In the genomic region with DNA sequence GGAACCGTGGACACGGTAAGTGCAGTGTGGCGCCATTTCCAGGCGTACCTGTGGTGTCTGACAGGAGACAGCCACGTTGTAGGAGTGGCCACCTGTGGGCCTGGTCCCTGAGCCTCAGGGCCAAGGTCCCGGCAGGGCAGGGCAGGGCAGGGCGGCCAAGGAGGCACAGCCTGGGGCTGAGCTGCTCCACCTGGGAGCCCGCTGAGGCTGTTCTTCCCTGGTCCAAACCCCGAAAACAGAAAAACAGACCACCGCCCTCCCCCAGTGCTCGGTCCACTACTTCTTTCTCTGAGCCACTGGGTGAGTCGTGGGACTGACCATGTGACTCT, we compare ENCODE assay signal across 19 cellular contexts. TPM values are rescaled to one million over a fixed set of nuclear protein-coding genes. Genes with fewer than 3 reads are reported as not detected.
DNase-seq lines count a peak whose midpoint lies in the region; ATAC-seq, FAIRE-seq and TF ChIP-seq lines count a peak whose summit lies in the region.
"Had no signal": no experiment of that assay in that cellular context is flagged by ENCODE, and none has a peak within 500 bp of the region (broad histone marks: within the 10 kb centered on the region; RNA-seq: fewer than 3 reads in every experiment).

No MANE protein-coding gene starts in this region.

- 0 out of 2 replicates have a peak, but pooled peaks have one; percentile 10 for TF ChIP-seq POLR2A in GM12891 (IDR thresholded peaks at IDR 0.05; ENCODE audit: low read depth, low read length)

- CTCF ChIA-PET in RWPE1 (lab: Yijun Ruan, JAX), result interaction anchor here (0.7 kb wide), 1 partner anchor 43 kb away, joined by 3 read pairs; no protein-coding TSS in a partner anchor

- DNase-seq in GM12891 (ENCODE audit: insufficient read length, low spot score) (no peak), RWPE1 (ENCODE audit: low spot score) (no peak), mucosa of descending colon (no peak), islet precursor cell (no peak)
- DNase-seq: 8988T, Calu3, DMS79 treated with DMSO at 0.1 percent for 48 hours, GF-D8, GOT3, H7, HFFc6 had no signal

- H3K4me1 ChIP-seq in mucosa of descending colon (ENCODE audit: low read depth), result no peaks in the 10 kb centered on the region

- POLR2A ChIA-PET in RWPE1 (lab: Yijun Ruan, JAX; ENCODE audit: low non-redundant PET), result no interaction called here

- H3K36me3 ChIP-seq in mucosa of descending colon (ENCODE audit: low read depth), result peaks cover 12% of the 10 kb centered on the region

- ATAC-seq in mucosa of descending colon, result peak; percentile 17
- ATAC-seq in HG02798 (IDR thresholded peaks at IDR 0.05; ENCODE audit: poor library complexity, unreplicated experiment), result no peak
- no peak for ATAC-seq in GM21390 (IDR thresholded peaks at IDR 0.05; ENCODE audit: unreplicated experiment)
- ATAC-seq: CD8-positive, alpha-beta T cell; GM12878; HCT116 had no signal

- TF ChIP-seq CTCF in RWPE1 (conservative IDR thresholded peaks at IDR 0.05; ENCODE audit: low read depth) (no peak), mucosa of descending colon (IDR thresholded peaks at IDR 0.05) (no peak)

- no peak overlapping the region for H3K4me3 ChIP-seq in mucosa of descending colon
- H3K4me3 ChIP-seq: BLaER1 treated with 17β-estradiol and CSF1 and Interleukin-3, amounts not matched to agents 10 nM and 100 nM; GM12878 had no signal

- intact Hi-C loops in mucosa of descending colon (cut with DNase I, micrococcal nuclease), result no loop called here

- H3K9me3 ChIP-seq in mucosa of descending colon, result no peaks in the 10 kb centered on the region
- H3K9me3 ChIP-seq: BLaER1 treated with 17β-estradiol and CSF1 and Interleukin-3, amounts not matched to agents 10 nM and 100 nM had no signal

- FAIRE-seq in GM12891 (lab: Jason Lieb, UNC), result no peak
- FAIRE-seq: GM12878, GM19239, HTR-8/SVneo had no signal

- peak overlapping the region; percentile 2; the same call in 1 of the 2 replicates for H3K27ac ChIP-seq in RWPE1
- H3K27ac ChIP-seq: BLaER1 treated with 17β-estradiol and CSF1 and Interleukin-3, amounts not matched to agents 10 nM and 100 nM had no signal

TF ChIP-seq in GM12891, 5 proteins besides CTCF, POLR2A, EP300 and RAD21:
- TF ChIP-seq TAF1 (IDR thresholded peaks at IDR 0.05; ENCODE audit: low read depth, low read length) (no peak), PAX5 (IDR thresholded peaks at IDR 0.05; ENCODE audit: insufficient read depth, low read length, severe bottlenecking) (no peak), POU2F2 (IDR thresholded peaks at IDR 0.05; ENCODE audit: low read depth, low read length) (no peak), POLR2AphosphoS5 (IDR thresholded peaks at IDR 0.05; ENCODE audit: low read depth, low read length) (no peak), SPI1 (IDR thresholded peaks at IDR 0.05; ENCODE audit: low read depth, low read length) (no peak)

RNA-seq across cellular contexts. Expression of gene PMPCA, which starts 8.6 kb away (rescaled TPM):
- 111 TPM for polyA plus RNA-seq in GM12891 (2012; ENCODE audit: low read depth, missing spikeins)
- 10 to 100 TPM; 42.1 to 50.7 (median 45.1) TPM for total RNA-seq in mucosa of descending colon

RNA-seq across cellular contexts. Expression of gene ENTR1, which starts 8.6 kb away (rescaled TPM):
- 33.7 TPM for polyA plus RNA-seq in GM12891 (2012; ENCODE audit: low read depth, missing spikeins)
- 10 to 100 TPM; 27.8 to 47.6 (median 33.2) TPM for total RNA-seq in mucosa of descending colon

RNA-seq across cellular contexts. Expression of gene SNAPC4, which starts 19.1 kb away (rescaled TPM):
- 9.8 TPM for polyA plus RNA-seq in GM12891 (2012; ENCODE audit: low read depth, missing spikeins)
- total RNA-seq in mucosa of descending colon, result 1 to 10 TPM; 7.4 to 7.6 (median 7.6) TPM

RNA-seq across cellular contexts. Expression of gene INPP5E, which starts 20.6 kb away (rescaled TPM):
- 6.6 TPM for polyA plus RNA-seq in GM12891 (2012; ENCODE audit: low read depth, missing spikeins)
- 10 to 100 TPM in 1 of 3 donors, 1 to 10 TPM in 2; 9.5 to 14.4 (median 9.6) TPM for total RNA-seq in mucosa of descending colon

RNA-seq across cellular contexts. Expression of gene CARD9, which starts 45.6 kb away (rescaled TPM):
- polyA plus RNA-seq in GM12891 (2012; ENCODE audit: low read depth, missing spikeins), result 0.33 TPM
- 1 to 10 TPM; 2.2 to 2.4 (median 2.2) TPM for total RNA-seq in mucosa of descending colon
